Comparison of ENCODE assay signal across 9 cellular contexts in the genomic region with DNA sequence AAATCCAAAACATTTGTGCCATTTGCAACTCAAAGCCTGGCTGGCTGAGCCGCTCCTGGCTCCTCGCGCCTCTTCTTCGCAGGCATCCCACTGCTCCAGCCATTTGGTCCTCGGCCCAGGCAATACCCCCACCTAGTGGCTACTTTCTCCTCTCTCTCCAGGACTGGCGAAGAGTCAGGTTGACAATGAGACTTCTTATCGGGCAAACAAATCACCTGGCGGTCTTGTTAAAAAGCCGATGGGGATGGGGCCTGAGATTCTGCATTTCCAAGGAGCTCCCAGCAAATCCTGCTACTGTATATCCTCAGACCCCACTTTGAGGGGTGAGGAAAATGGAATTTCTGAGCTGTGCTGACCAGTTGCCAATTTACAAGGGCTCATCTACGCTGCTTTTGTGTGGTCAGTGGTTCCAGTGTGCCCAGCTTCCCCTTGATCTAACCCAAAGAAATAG.
DNase-seq lines count a peak whose midpoint lies in the region; ATAC-seq, FAIRE-seq and TF ChIP-seq lines count a peak whose summit lies in the region.
"Had no signal": no experiment of that assay in that cellular context is flagged by ENCODE, and none has a peak within 500 bp of the region (broad histone marks: within the 10 kb centered on the region; RNA-seq: fewer than 3 reads in every experiment).

No MANE protein-coding gene starts in this region.

- TF ChIP-seq CTCF in dorsolateral prefrontal cortex (IDR thresholded peaks at IDR 0.05 in 54 of 56, conservative IDR thresholded peaks at IDR 0.05 in 2 of 56; ENCODE audit: low read depth in 1 of 56, partially characterized antibody in 56 of 56), result peak; percentile 43 to 74 (median 63)

- H3K18ac ChIP-seq in mesenchymal stem cell (ENCODE audit: low read depth in 1 of 2, low read length in 2 of 2), result no peak overlapping the region

- no peak overlapping the region for H3K4ac ChIP-seq in mesenchymal stem cell (ENCODE audit: low read depth in 1 of 2, low read length in 2 of 2)

- no peak overlapping the region for H2AK5ac ChIP-seq in mesenchymal stem cell (ENCODE audit: low read length, severe bottlenecking)

- H2BK15ac ChIP-seq in mesenchymal stem cell (ENCODE audit: low read depth, poor library complexity, severe bottlenecking), result no peak overlapping the region

- ATAC-seq in HG03432 (IDR thresholded peaks at IDR 0.05; ENCODE audit: unreplicated experiment), result no peak
- ATAC-seq in GM21529 (IDR thresholded peaks at IDR 0.05; ENCODE audit: unreplicated experiment), result no peak

- H4K91ac ChIP-seq in mesenchymal stem cell (ENCODE audit: low read length), result no peak overlapping the region

- DNase-seq in DMS53 (lab: John Stamatoyannopoulos, UW) (peak; percentile 50), DMS53 treated with DMSO at 0.1 percent for 48 hours (lab: John Stamatoyannopoulos, UW; ENCODE audit: unreplicated experiment) (no peak), HT-29 (ENCODE audit: low spot score) (peak; percentile 52), RCC 7860 (ENCODE audit: low spot score) (peak; percentile 17), dorsolateral prefrontal cortex (peak; percentile 23 to 77 (median 54)), mesenchymal stem cell (peak; percentile 50)

- H2BK12ac ChIP-seq in mesenchymal stem cell (ENCODE audit: low read length in 2 of 2), result no peak overlapping the region

- H3K27me3 ChIP-seq in dorsolateral prefrontal cortex, result peaks cover 0 to 39% (median 4%) of the 10 kb centered on the region in 45 donors
- H3K27me3 ChIP-seq in mesenchymal stem cell (ENCODE audit: control insufficient read depth in 1 of 2, insufficient read depth in 1 of 2, low read length in 2 of 2), result peaks cover 36 to 52% of the 10 kb centered on the region in 2 experiments

- no peak overlapping the region for H2BK5ac ChIP-seq in mesenchymal stem cell (ENCODE audit: low read depth, low read length, poor library complexity, severe bottlenecking)

- 16% methylated on average over 7 of the region's 10 CpGs for WGBS in mesenchymal stem cell

- intact Hi-C loops in dorsolateral prefrontal cortex (cut with DNase I), result loop anchor here (5.0 to 10.0 kb wide), 2 partner anchors 1230 to 1853 kb away; a partner anchor contains a TSS

- H2BK120ac ChIP-seq in mesenchymal stem cell (ENCODE audit: low read depth, low read length), result no peak overlapping the region

- no peaks in the 10 kb centered on the region for H3K9me3 ChIP-seq in mesenchymal stem cell (ENCODE audit: control insufficient read depth, low read length)

- FAIRE-seq in RCC 7860 (lab: Jason Lieb, UNC), result no peak
- FAIRE-seq: A204.1 had no signal

- H3K4me3 ChIP-seq in dorsolateral prefrontal cortex (no peak overlapping the region), mesenchymal stem cell (ENCODE audit: insufficient read depth in 1 of 2, low read depth in 1 of 2, low read length in 2 of 2) (no peak overlapping the region)

- no peaks in the 10 kb centered on the region for H3K79me1 ChIP-seq in mesenchymal stem cell (replicated peaks; ENCODE audit: low read length, poor library complexity, severe bottlenecking)

- H4K8ac ChIP-seq in mesenchymal stem cell (ENCODE audit: low read length), result no peak overlapping the region

- no peaks in the 10 kb centered on the region for H3K4me1 ChIP-seq in mesenchymal stem cell (ENCODE audit: control insufficient read depth, insufficient read depth, low read depth, low read length)

- H3K27ac ChIP-seq in dorsolateral prefrontal cortex (no peak overlapping the region), mesenchymal stem cell (ENCODE audit: low read length, poor library complexity, severe bottlenecking) (no peak overlapping the region)

- H3K23ac ChIP-seq in mesenchymal stem cell (ENCODE audit: low read length in 2 of 2), result no peak overlapping the region

- no peak overlapping the region for H3K14ac ChIP-seq in mesenchymal stem cell (ENCODE audit: low read length in 2 of 2)

- no peaks in the 10 kb centered on the region for H3K36me3 ChIP-seq in mesenchymal stem cell (ENCODE audit: control insufficient read depth in 1 of 2, insufficient read depth in 2 of 2, low read depth in 1 of 2, low read length in 2 of 2)

- H3K9ac ChIP-seq in mesenchymal stem cell (ENCODE audit: low read length), result no peak overlapping the region

- no peak overlapping the region for H3K4me2 ChIP-seq in mesenchymal stem cell (ENCODE audit: low read length, poor library complexity, severe bottlenecking)

- H2AFZ ChIP-seq in mesenchymal stem cell (ENCODE audit: low read depth, low read length), result no peak overlapping the region
